14 cellular contexts compared by ENCODE assay signal in genomic region chr12:27610380-27610779, GRCh38.
DNase-seq lines count a peak whose midpoint lies in the region; ATAC-seq, FAIRE-seq and TF ChIP-seq lines count a peak whose summit lies in the region.
"Had no signal": no experiment of that assay in that cellular context is flagged by ENCODE, and none has a peak within 500 bp of the region (broad histone marks: within the 10 kb centered on the region; RNA-seq: fewer than 3 reads in every experiment).

No MANE protein-coding gene starts in this region.

- WGBS in small intestine, 3 donors, result 12 to 49% (median 35%) methylated on average over 2 of the region's 2 CpGs

- no peak overlapping the region for H3K27ac Mint-ChIP-seq in T-helper 17 cell
- H3K27ac Mint-ChIP-seq: activated naive CD4-positive, alpha-beta T cell treated with anti-CD3 and anti-CD28 coated beads for 36 hours; naive thymus-derived CD4-positive, alpha-beta T cell had no signal

- no peaks in the 10 kb centered on the region for H3K27me3 Mint-ChIP-seq in T-helper 17 cell
- H3K27me3 Mint-ChIP-seq: naive thymus-derived CD4-positive, alpha-beta T cell had no signal

- no peak for FAIRE-seq in small intestine (lab: Jason Lieb, UNC)
- FAIRE-seq: GM18507, HepG2 had no signal

- POLR2A ChIA-PET in HEK293T (lab: Yijun Ruan, JAX), result no interaction called here

- H3K27ac ChIP-seq in small intestine (ENCODE audit: low read depth in 1 of 2, low read length in 1 of 2) (no peak overlapping the region), WERI-Rb-1 (no peak overlapping the region)

- ATAC-seq in T-helper 17 cell, result no peak
- ATAC-seq: HepG2; naive thymus-derived CD4-positive, alpha-beta T cell had no signal

- DNase-seq in HEK293T (ENCODE audit: extremely low spot score) (no peak), RPMI7951 (ENCODE audit: low read depth) (peak; percentile 60), fibroblast of gingiva (ENCODE audit: low read depth) (peak; percentile 56), small intestine (peak; percentile 39), KBM-7 (no peak), WERI-Rb-1 (no peak), ACHN (no peak), T-helper 17 cell (no peak)
- DNase-seq: activated CD4-positive, alpha-beta T cell treated with anti-CD3 and anti-CD28 coated beads, Interleukin-2, amount 50 U/mL, for 4 hours; activated naive CD4-positive, alpha-beta T cell treated with anti-CD3 and anti-CD28 coated beads for 36 hours; naive thymus-derived CD4-positive, alpha-beta T cell; stimulated activated CD4-positive, alpha-beta T cell treated with anti-CD3 and anti-CD28 coated beads, Interleukin-12 subunit alpha, Interleukin-12 subunit beta, amount 100 ng/mL, for 4 hours had no signal

- H3K27me3 ChIP-seq in small intestine (ENCODE audit: control insufficient read depth in 2 of 2, insufficient read depth in 2 of 2, low read length in 2 of 2) (no peaks in the 10 kb centered on the region), WERI-Rb-1 (ENCODE audit: insufficient read depth, low read depth, severe bottlenecking) (no peaks in the 10 kb centered on the region)

- in situ Hi-C loops in KBM-7 (cut with MboI; ENCODE audit: low pct_unique_long_range_greater_than_20kb, low sequenced_read_pairs), result no loop called here
- in situ Hi-C loops in ACHN (cut with HindIII; ENCODE audit: low pct_ligation_motif_present, low pct_unique_long_range_greater_than_20kb, low sequenced_read_pairs), result no loop called here

- H3K36me3 ChIP-seq in small intestine (ENCODE audit: control insufficient read depth in 2 of 2, insufficient read depth in 2 of 2, low read length in 2 of 2) (no peaks in the 10 kb centered on the region), WERI-Rb-1 (no peaks in the 10 kb centered on the region)

- H3K9me3 ChIP-seq in small intestine (ENCODE audit: control insufficient read depth, low read depth) (no peaks in the 10 kb centered on the region), WERI-Rb-1 (ENCODE audit: severe bottlenecking) (no peaks in the 10 kb centered on the region), T-helper 17 cell (ENCODE audit: control insufficient read depth, low read length, poor library complexity, severe bottlenecking) (no peaks in the 10 kb centered on the region)

- no peaks in the 10 kb centered on the region for H3K4me1 Mint-ChIP-seq in T-helper 17 cell

- H3K4me3 ChIP-seq in small intestine (ENCODE audit: low read depth in 1 of 2, low read length in 2 of 2), result no peak overlapping the region
- H3K4me3 ChIP-seq in WERI-Rb-1 (ENCODE audit: low read depth, low read length), result no peak overlapping the region

- no peaks in the 10 kb centered on the region for H3K36me3 Mint-ChIP-seq in T-helper 17 cell (ENCODE audit: low read depth)

- no peak overlapping the region for H3K4me3 Mint-ChIP-seq in T-helper 17 cell
- H3K4me3 Mint-ChIP-seq: activated naive CD4-positive, alpha-beta T cell treated with anti-CD3 and anti-CD28 coated beads for 36 hours; naive thymus-derived CD4-positive, alpha-beta T cell had no signal

- CTCF ChIA-PET in HEK293T (lab: Yijun Ruan, JAX), result interaction anchor here (1.1 kb wide), 1 partner anchor 59 kb away, joined by 6 read pairs; no protein-coding TSS in a partner anchor

- TF ChIP-seq CTCF in WERI-Rb-1 (IDR thresholded peaks at IDR 0.05; ENCODE audit: low read depth, low read length), result no peak

- peaks cover 2 to 5% of the 10 kb centered on the region in 2 donors for H3K4me1 ChIP-seq in small intestine (ENCODE audit: control insufficient read depth in 2 of 2, insufficient read depth in 1 of 2, low read depth in 1 of 2, low read length in 1 of 2)

TF ChIP-seq in HEK293T, 16 proteins besides CTCF, POLR2A, EP300 and RAD21:
- TF ChIP-seq NFRKB (IDR thresholded peaks at IDR 0.05), result no peak
- no peak for TF ChIP-seq TARDBP (IDR thresholded peaks at IDR 0.05)
- no peak for TF ChIP-seq SP1 (IDR thresholded peaks at IDR 0.05)
- no peak for TF ChIP-seq ARNT (IDR thresholded peaks at IDR 0.05)
- TF ChIP-seq L3MBTL2 (conservative IDR thresholded peaks at IDR 0.05), result no peak
- peak; percentile 91 for TF ChIP-seq LEF1 (IDR thresholded peaks at IDR 0.05; ENCODE audit: borderline replicate concordance)
- peak; percentile 92 for TF ChIP-seq PKNOX1 (IDR thresholded peaks at IDR 0.05)
- TF ChIP-seq FOXK2 (IDR thresholded peaks at IDR 0.05), result no peak
- TF ChIP-seq ZNF384 (IDR thresholded peaks at IDR 0.05), result no peak
- no peak for TF ChIP-seq FOXA1 (IDR thresholded peaks at IDR 0.05)
- no peak for TF ChIP-seq HDGF (IDR thresholded peaks at IDR 0.05; ENCODE audit: borderline replicate concordance)
- no peak for TF ChIP-seq BHLHE40 (IDR thresholded peaks at IDR 0.05; ENCODE audit: borderline replicate concordance)
- no peak for TF ChIP-seq FOXM1 (IDR thresholded peaks at IDR 0.05; ENCODE audit: borderline replicate concordance)
TF ChIP-seq in HEK293T: peak in this region for 2.

Comparison
In these comparisons a context has a peak if more than half of its experiments do, and no peak if none do; other contexts are left out.
1. DNase-seq: peak in RPMI7951 (single experiment), fibroblast of gingiva (single experiment) and small intestine (single experiment); none in HEK293T (single experiment), KBM-7 (single experiment), WERI-Rb-1 (single experiment), ACHN (single experiment) and T-helper 17 cell (0 of 3).